Comparison of ENCODE assay signal across 32 cellular contexts in genomic region chr13:28370448-28370847, GRCh38.
"Had no signal": no experiment of that assay in that cellular context is flagged by ENCODE, and none has a peak within 500 bp of the region (broad histone marks: within the 10 kb centered on the region; RNA-seq: fewer than 3 reads in every experiment).

No MANE protein-coding gene starts in this region.

- DNase-seq: naive thymus-derived CD4-positive, alpha-beta T cell; natural killer cell; occipital lobe; ovary; posterior cingulate gyrus; psoas muscle; right cardiac atrium; right lobe of liver; sigmoid colon; small intestine; spleen; stimulated activated CD4-positive, alpha-beta T cell treated with anti-CD3 and anti-CD28 coated beads, Interleukin-15, amount 100 ng/mL, for 24 hours; stimulated activated CD4-positive, alpha-beta T cell treated with anti-CD3 and anti-CD28 coated beads, Interleukin-2, amount 100 ng/mL, for 24 hours; stimulated activated CD4-positive, alpha-beta T cell treated with anti-CD3 and anti-CD28 coated beads, Interleukin-4, amount 100 ng/mL, for 1 hour; stimulated activated CD4-positive, alpha-beta T cell treated with anti-CD3 and anti-CD28 coated beads, Interleukin-4, amount 100 ng/mL, for 4 hours; stimulated activated CD8-positive, alpha-beta memory T cell treated with anti-CD3 and anti-CD28 coated beads, Interleukin-4, amount 100 ng/mL, for 48 hours; stimulated activated naive CD4-positive, alpha-beta T cell; stimulated activated naive CD8-positive, alpha-beta T cell treated with anti-CD3 and anti-CD28 coated beads, Interleukin-15, amount 100 ng/mL, for 72 hours; stimulated activated naive CD8-positive, alpha-beta T cell treated with anti-CD3 and anti-CD28 coated beads, Interleukin-15, Interleukin-2, amounts not matched to agents 100 U/mL and 50 U/mL, for 24 hours; substantia nigra; testis; tibial artery; transverse colon; upper lobe of right lung; uterus had no signal

- H3K4me2 ChIP-seq: neural progenitor cell had no signal

- H3K27ac Mint-ChIP-seq: naive thymus-derived CD4-positive, alpha-beta T cell; natural killer cell; nephron; neural progenitor cell; progenitor cell of endocrine pancreas; stimulated activated memory B cell treated with anti-CD40 and anti-IgM and Interleukin-4, amounts not matched to agents 10 μg/mL and 1 μg/mL and 100 μg/mL, for 72 hours; stimulated activated naive CD8-positive, alpha-beta T cell treated with anti-CD3 and anti-CD28 coated beads, Interleukin-15, amount 100 ng/mL, for 72 hours; type B pancreatic cell had no signal

- ATAC-seq: naive thymus-derived CD4-positive, alpha-beta T cell; natural killer cell; psoas muscle; right cardiac atrium; right lobe of liver; stimulated activated memory B cell treated with anti-CD40 and anti-IgM and Interleukin-4, amounts not matched to agents 10 μg/mL and 1 μg/mL and 100 μg/mL, for 72 hours; stimulated activated naive CD8-positive, alpha-beta T cell treated with anti-CD3 and anti-CD28 coated beads, Interleukin-15, amount 100 ng/mL, for 72 hours; stimulated activated naive CD8-positive, alpha-beta T cell treated with anti-CD3 and anti-CD28 coated beads, Interleukin-15, Interleukin-2, amounts not matched to agents 100 U/mL and 50 U/mL, for 24 hours; upper lobe of right lung had no signal

- H3K9ac ChIP-seq: neural progenitor cell, parathyroid adenoma had no signal

- H3K36me3 Mint-ChIP-seq: natural killer cell, neural progenitor cell, type B pancreatic cell had no signal

- H2AFZ ChIP-seq: neural progenitor cell, parathyroid adenoma had no signal

- H3K27ac ChIP-seq: neural progenitor cell, ovary, parathyroid adenoma, psoas muscle, right lobe of liver, sigmoid colon, spleen, suprapubic skin, testis, tibial artery, transverse colon, upper lobe of right lung, uterus had no signal

- H3K79me2 ChIP-seq: parathyroid adenoma had no signal

- H3K27me3 Mint-ChIP-seq: stimulated activated memory B cell treated with anti-CD40 and anti-IgM and Interleukin-4, amounts not matched to agents 10 μg/mL and 1 μg/mL and 100 μg/mL, for 72 hours; stimulated activated naive CD8-positive, alpha-beta T cell treated with anti-CD3 and anti-CD28 coated beads, Interleukin-15, amount 100 ng/mL, for 72 hours; type B pancreatic cell had no signal

- H3K4me3 Mint-ChIP-seq: naive thymus-derived CD4-positive, alpha-beta T cell; natural killer cell; nephron; neural progenitor cell; stimulated activated memory B cell treated with anti-CD40 and anti-IgM and Interleukin-4, amounts not matched to agents 10 μg/mL and 1 μg/mL and 100 μg/mL, for 72 hours; stimulated activated naive CD8-positive, alpha-beta T cell treated with anti-CD3 and anti-CD28 coated beads, Interleukin-15, amount 100 ng/mL, for 72 hours; type B pancreatic cell had no signal

- H3K27me3 ChIP-seq: neural progenitor cell, ovary, right lobe of liver, sigmoid colon, suprapubic skin, testis, tibial artery, transverse colon, upper lobe of right lung, uterus had no signal

- H3K4me1 Mint-ChIP-seq: naive thymus-derived CD4-positive, alpha-beta T cell; natural killer cell; neural progenitor cell; stimulated activated memory B cell treated with anti-CD40 and anti-IgM and Interleukin-4, amounts not matched to agents 10 μg/mL and 1 μg/mL and 100 μg/mL, for 72 hours; stimulated activated naive CD8-positive, alpha-beta T cell treated with anti-CD3 and anti-CD28 coated beads, Interleukin-15, amount 100 ng/mL, for 72 hours had no signal

- H3K4me1 ChIP-seq: neural progenitor cell, parathyroid adenoma, psoas muscle, sigmoid colon, suprapubic skin, testis, tibial artery, transverse colon, upper lobe of right lung, uterus had no signal

- H3K4me3 ChIP-seq: neural progenitor cell, ovary, psoas muscle, right lobe of liver, sigmoid colon, spleen, suprapubic skin, testis, tibial artery, transverse colon, upper lobe of right lung, uterus had no signal

- H3K9me3 ChIP-seq: ovary, psoas muscle, right lobe of liver, sigmoid colon, spleen, suprapubic skin, testis, tibial artery, transverse colon, upper lobe of right lung, uterus had no signal

- H3K36me3 ChIP-seq: neural progenitor cell, ovary, right lobe of liver, sigmoid colon, spleen, suprapubic skin, tibial artery, transverse colon, upper lobe of right lung, uterus had no signal

- H3K9me3 Mint-ChIP-seq: nephron, neural progenitor cell, type B pancreatic cell had no signal
